Comparison of ENCODE assay signal across 15 cellular contexts in the genomic region with DNA sequence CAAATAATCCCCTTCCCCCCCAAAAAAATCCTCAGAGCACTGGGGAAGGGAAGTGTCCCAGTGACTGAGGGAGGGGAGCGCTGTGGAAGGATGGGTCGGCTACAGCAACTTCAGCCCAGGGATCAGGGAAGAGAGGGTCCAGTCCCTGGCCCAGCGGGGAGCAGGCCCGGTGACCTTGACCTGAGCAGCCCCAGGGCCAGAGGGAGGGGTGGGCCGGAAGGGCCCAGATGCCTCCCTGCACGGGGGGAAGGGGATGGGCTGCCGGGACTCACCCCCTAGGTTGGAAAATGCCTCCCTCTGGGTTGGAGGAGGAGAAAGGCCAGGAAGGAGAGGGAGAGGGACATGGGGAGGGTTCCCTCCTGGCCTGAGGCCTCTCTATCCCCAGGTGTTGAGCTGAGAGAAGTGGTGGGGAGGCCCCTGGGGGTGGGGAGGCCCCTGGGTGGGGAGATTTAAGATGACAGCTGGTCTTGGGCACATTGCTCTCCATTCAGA. TPM values are rescaled to one million over a fixed set of nuclear protein-coding genes. Genes with fewer than 3 reads are reported as not detected.
DNase-seq lines count a peak whose midpoint lies in the region; ATAC-seq and TF ChIP-seq lines count a peak whose summit lies in the region.
"Had no signal": no experiment of that assay in that cellular context is flagged by ENCODE, and none has a peak within 500 bp of the region (broad histone marks: within the 10 kb centered on the region; RNA-seq: fewer than 3 reads in every experiment).

No MANE protein-coding gene starts in this region.

- no peaks in the 10 kb centered on the region for H3K9me3 ChIP-seq in SJCRH30 (replicated peaks)
- H3K9me3 ChIP-seq: SK-N-SH had no signal

- POLR2A ChIA-PET in activated CD4-positive, alpha-beta memory T cell treated with anti-CD3 and anti-CD28 coated beads for 36 hours (lab: Charles Lee), result no interaction called here

- H3K27me3 ChIP-seq in GM23338 (ENCODE audit: insufficient read depth), result peaks cover 35% of the 10 kb centered on the region
- no peaks in the 10 kb centered on the region for H3K27me3 ChIP-seq in SJCRH30

- no peaks in the 10 kb centered on the region for H3K79me2 ChIP-seq in GM23338 (replicated peaks; ENCODE audit: insufficient read depth)

- no peak; the same call in 1 of the 3 replicates for ATAC-seq in GM23338
- ATAC-seq in HG03571 (IDR thresholded peaks at IDR 0.05; ENCODE audit: unreplicated experiment), result no peak
- ATAC-seq: activated CD8-positive, alpha-beta T cell treated with anti-CD3 and anti-CD28 coated beads, Interleukin-2, amount 10 ng/mL, durations not matched to agents 7 days and 5 days; esophagus mucosa had no signal

- H3K27ac ChIP-seq in GM23338 (ENCODE audit: low read depth) (no peak overlapping the region), SJCRH30 (no peak overlapping the region)

- H3F3A ChIP-seq in GM23338 (replicated peaks; ENCODE audit: low read depth), result 0 out of 2 replicates have a peak, but pooled peaks cover 5% of the 10 kb centered on the region

- H3K36me3 Mint-ChIP-seq in GM23338 (ENCODE audit: low read depth), result no peaks in the 10 kb centered on the region
- no peaks in the 10 kb centered on the region for H3K36me3 Mint-ChIP-seq in glutamatergic neuron (ENCODE audit: unreplicated experiment)
- H3K36me3 Mint-ChIP-seq in osteocyte (ENCODE audit: unreplicated experiment), result no peaks in the 10 kb centered on the region
- H3K36me3 Mint-ChIP-seq in activated CD4-positive, alpha-beta memory T cell treated with anti-CD3 and anti-CD28 coated beads for 36 hours, result no peaks in the 10 kb centered on the region

- H3K9me2 ChIP-seq in GM23338 (ENCODE audit: insufficient read depth), result no peaks in the 10 kb centered on the region
- H3K9me2 ChIP-seq: SK-N-SH had no signal

- H3K27ac Mint-ChIP-seq in GM23338 (no peak overlapping the region), glutamatergic neuron (ENCODE audit: unreplicated experiment) (peak overlapping the region; percentile 72), osteocyte (ENCODE audit: unreplicated experiment) (no peak overlapping the region)
- no peak overlapping the region for H3K27ac Mint-ChIP-seq in activated CD4-positive, alpha-beta memory T cell treated with anti-CD3 and anti-CD28 coated beads for 36 hours
- H3K27ac Mint-ChIP-seq: activated CD8-positive, alpha-beta T cell treated with anti-CD3 and anti-CD28 coated beads, Interleukin-2, amount 10 ng/mL, durations not matched to agents 7 days and 5 days; B cell had no signal

- H3K4me3 Mint-ChIP-seq in GM23338 (peak overlapping the region; percentile 82), glutamatergic neuron (ENCODE audit: unreplicated experiment) (peak overlapping the region; percentile 95), osteocyte (ENCODE audit: unreplicated experiment) (peak overlapping the region; percentile 77)
- no peak overlapping the region for H3K4me3 Mint-ChIP-seq in activated CD4-positive, alpha-beta memory T cell treated with anti-CD3 and anti-CD28 coated beads for 36 hours
- H3K4me3 Mint-ChIP-seq: activated CD8-positive, alpha-beta T cell treated with anti-CD3 and anti-CD28 coated beads, Interleukin-2, amount 10 ng/mL, durations not matched to agents 7 days and 5 days had no signal

- CTCF ChIA-PET in activated CD4-positive, alpha-beta memory T cell treated with anti-CD3 and anti-CD28 coated beads for 36 hours (lab: Charles Lee), result no interaction called here

- DNase-seq in GM23338 (ENCODE audit: low spot score) (no peak), SJCRH30 (peak; percentile 39 to 54), glutamatergic neuron (peak; percentile 28), osteocyte (ENCODE audit: extremely low spot score, unreplicated experiment) (no peak), GM10266 (ENCODE audit: extremely low spot score) (no peak), SKM-1 (lab: John Stamatoyannopoulos, UW; ENCODE audit: unreplicated experiment) (no peak)
- DNase-seq in activated CD4-positive, alpha-beta memory T cell treated with anti-CD3 and anti-CD28 coated beads for 36 hours, result no peak
- DNase-seq: activated CD8-positive, alpha-beta T cell treated with anti-CD3 and anti-CD28 coated beads, Interleukin-2, amount 10 ng/mL, durations not matched to agents 7 days and 5 days; Kasumi-1; NCI-H1436; NCI-H345; SK-N-SH had no signal

- H3K4me3 ChIP-seq in GM23338, result peak overlapping the region; percentile 56
- H3K4me3 ChIP-seq in SJCRH30, result no peak overlapping the region

- H3K9me3 Mint-ChIP-seq in GM23338, result no peaks in the 10 kb centered on the region
- H3K9me3 Mint-ChIP-seq in glutamatergic neuron (ENCODE audit: unreplicated experiment), result peaks cover 13% of the 10 kb centered on the region
- no peaks in the 10 kb centered on the region for H3K9me3 Mint-ChIP-seq in osteocyte (ENCODE audit: unreplicated experiment)
- H3K9me3 Mint-ChIP-seq in activated CD4-positive, alpha-beta memory T cell treated with anti-CD3 and anti-CD28 coated beads for 36 hours, result no peaks in the 10 kb centered on the region

- H3K4me2 ChIP-seq in GM23338, result peak overlapping the region; percentile 80

- no peak overlapping the region for H2AFZ ChIP-seq in GM23338

- no peak for TF ChIP-seq CTCF in GM23338 (conservative IDR thresholded peaks at IDR 0.05; ENCODE audit: low read depth in 2 of 2)
- TF ChIP-seq CTCF in glutamatergic neuron (IDR thresholded peaks at IDR 0.05; ENCODE audit: partially characterized antibody, unreplicated experiment), result no peak
- TF ChIP-seq CTCF in osteocyte (IDR thresholded peaks at IDR 0.05), result no peak
- TF ChIP-seq CTCF in GM10266 (IDR thresholded peaks at IDR 0.05; ENCODE audit: control insufficient read depth, insufficient read depth, low read depth, missing control alignments), result no peak

- H4K20me1 ChIP-seq in GM23338 (replicated peaks; ENCODE audit: insufficient read depth), result peaks cover 24% of the 10 kb centered on the region

- H3K4me1 ChIP-seq in GM23338 (ENCODE audit: insufficient read depth) (peaks cover 34% of the 10 kb centered on the region), SJCRH30 (peaks cover 60% of the 10 kb centered on the region)

- intact Hi-C loops in activated CD4-positive, alpha-beta memory T cell treated with anti-CD3 and anti-CD28 coated beads for 36 hours (cut with micrococcal nuclease), result no loop called here

- peaks cover 34% of the 10 kb centered on the region for H3K4me1 Mint-ChIP-seq in GM23338
- peaks cover 12% of the 10 kb centered on the region for H3K4me1 Mint-ChIP-seq in glutamatergic neuron (ENCODE audit: low read depth, unreplicated experiment)
- H3K4me1 Mint-ChIP-seq in osteocyte (ENCODE audit: unreplicated experiment), result peaks cover 50% of the 10 kb centered on the region
- H3K4me1 Mint-ChIP-seq in activated CD4-positive, alpha-beta memory T cell treated with anti-CD3 and anti-CD28 coated beads for 36 hours (ENCODE audit: low read depth), result peaks cover 13% of the 10 kb centered on the region

- peaks cover 27% of the 10 kb centered on the region for H3K27me3 Mint-ChIP-seq in GM23338 (ENCODE audit: insufficient read depth, low read depth, poor library complexity)
- H3K27me3 Mint-ChIP-seq in glutamatergic neuron (ENCODE audit: unreplicated experiment), result peaks cover 23% of the 10 kb centered on the region
- no peaks in the 10 kb centered on the region for H3K27me3 Mint-ChIP-seq in osteocyte (ENCODE audit: unreplicated experiment)
- H3K27me3 Mint-ChIP-seq in activated CD4-positive, alpha-beta memory T cell treated with anti-CD3 and anti-CD28 coated beads for 36 hours, result peaks cover 35% of the 10 kb centered on the region

- H3K36me3 ChIP-seq in GM23338 (ENCODE audit: insufficient read depth) (no peaks in the 10 kb centered on the region), SJCRH30 (no peaks in the 10 kb centered on the region)

TF ChIP-seq in GM23338, 12 proteins besides CTCF, POLR2A, EP300 and RAD21 (continues in another document):
- TF ChIP-seq JUNB (IDR thresholded peaks at IDR 0.05; ENCODE audit: unreplicated experiment), result no peak
- TF ChIP-seq POLR2AphosphoS5 (IDR thresholded peaks at IDR 0.05; ENCODE audit: low read depth), result no peak
- TF ChIP-seq EZH2phosphoT487 (IDR thresholded peaks at IDR 0.05; ENCODE audit: unreplicated experiment), result no peak
- TF ChIP-seq CREB1 (CRISPR knock-in tag; IDR thresholded peaks at IDR 0.05; ENCODE audit: low read depth), result no peak
- TF ChIP-seq, protein P1, sequence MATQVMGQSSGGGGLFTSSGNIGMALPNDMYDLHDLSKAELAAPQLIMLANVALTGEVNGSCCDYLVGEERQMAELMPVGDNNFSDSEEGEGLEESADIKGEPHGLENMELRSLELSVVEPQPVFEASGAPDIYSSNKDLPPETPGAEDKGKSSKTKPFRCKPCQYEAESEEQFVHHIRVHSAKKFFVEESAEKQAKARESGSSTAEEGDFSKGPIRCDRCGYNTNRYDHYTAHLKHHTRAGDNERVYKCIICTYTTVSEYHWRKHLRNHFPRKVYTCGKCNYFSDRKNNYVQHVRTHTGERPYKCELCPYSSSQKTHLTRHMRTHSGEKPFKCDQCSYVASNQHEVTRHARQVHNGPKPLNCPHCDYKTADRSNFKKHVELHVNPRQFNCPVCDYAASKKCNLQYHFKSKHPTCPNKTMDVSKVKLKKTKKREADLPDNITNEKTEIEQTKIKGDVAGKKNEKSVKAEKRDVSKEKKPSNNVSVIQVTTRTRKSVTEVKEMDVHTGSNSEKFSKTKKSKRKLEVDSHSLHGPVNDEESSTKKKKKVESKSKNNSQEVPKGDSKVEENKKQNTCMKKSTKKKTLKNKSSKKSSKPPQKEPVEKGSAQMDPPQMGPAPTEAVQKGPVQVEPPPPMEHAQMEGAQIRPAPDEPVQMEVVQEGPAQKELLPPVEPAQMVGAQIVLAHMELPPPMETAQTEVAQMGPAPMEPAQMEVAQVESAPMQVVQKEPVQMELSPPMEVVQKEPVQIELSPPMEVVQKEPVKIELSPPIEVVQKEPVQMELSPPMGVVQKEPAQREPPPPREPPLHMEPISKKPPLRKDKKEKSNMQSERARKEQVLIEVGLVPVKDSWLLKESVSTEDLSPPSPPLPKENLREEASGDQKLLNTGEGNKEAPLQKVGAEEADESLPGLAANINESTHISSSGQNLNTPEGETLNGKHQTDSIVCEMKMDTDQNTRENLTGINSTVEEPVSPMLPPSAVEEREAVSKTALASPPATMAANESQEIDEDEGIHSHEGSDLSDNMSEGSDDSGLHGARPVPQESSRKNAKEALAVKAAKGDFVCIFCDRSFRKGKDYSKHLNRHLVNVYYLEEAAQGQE (IDR thresholded peaks at IDR 0.05; ENCODE audit: unreplicated experiment), result no peak
- TF ChIP-seq NANOG (IDR thresholded peaks at IDR 0.05; ENCODE audit: borderline replicate concordance), result no peak
- no peak for TF ChIP-seq ZNF114 (CRISPR knock-in tag; IDR thresholded peaks at IDR 0.05)
- no peak for TF ChIP-seq ZNF331 (CRISPR knock-in tag; IDR thresholded peaks at IDR 0.05; ENCODE audit: low read depth)
- no peak for TF ChIP-seq EZH2 (IDR thresholded peaks at IDR 0.05; ENCODE audit: low read depth, unreplicated experiment)

RNA-seq across cellular contexts. Expression of a gene that starts 19.8 kb away (rescaled TPM):
- 46.2 and 56.9 TPM in 2 replicates for total RNA-seq in GM23338 (2014; rRNA removed; shearing (Covaris generic))
- 9.0 and 10.8 TPM in 2 replicates for polyA plus RNA-seq in GM23338 (2016; fragmentation: Nextera tagmentation; extraction: Ambion mirVana)
- 73.9 and 78.1 TPM in 2 replicates for total RNA-seq in SJCRH30 (2014; rRNA removed; shearing (Covaris generic))
- 155 TPM for total RNA-seq in glutamatergic neuron (ENCODE audit: unreplicated experiment)
- 148 and 149 TPM in 2 replicates for total RNA-seq in osteocyte
- total RNA-seq in activated CD4-positive, alpha-beta memory T cell treated with anti-CD3 and anti-CD28 coated beads for 36 hours, result 1 to 10 TPM; 4.7 to 4.9 TPM

Comparison
In these comparisons a context has a peak if more than half of its experiments do, and no peak if none do; other contexts are left out.
1. DNase-seq: peak in SJCRH30 (2 of 2) and glutamatergic neuron (single experiment); none in GM23338 (single experiment), osteocyte (single experiment), activated CD4-positive, alpha-beta memory T cell treated with anti-CD3 and anti-CD28 coated beads for 36 hours (single experiment), GM10266 (single experiment) and SKM-1 (single experiment).